Comparison of ENCODE assay signal across 1 cellular context in the genomic region with DNA sequence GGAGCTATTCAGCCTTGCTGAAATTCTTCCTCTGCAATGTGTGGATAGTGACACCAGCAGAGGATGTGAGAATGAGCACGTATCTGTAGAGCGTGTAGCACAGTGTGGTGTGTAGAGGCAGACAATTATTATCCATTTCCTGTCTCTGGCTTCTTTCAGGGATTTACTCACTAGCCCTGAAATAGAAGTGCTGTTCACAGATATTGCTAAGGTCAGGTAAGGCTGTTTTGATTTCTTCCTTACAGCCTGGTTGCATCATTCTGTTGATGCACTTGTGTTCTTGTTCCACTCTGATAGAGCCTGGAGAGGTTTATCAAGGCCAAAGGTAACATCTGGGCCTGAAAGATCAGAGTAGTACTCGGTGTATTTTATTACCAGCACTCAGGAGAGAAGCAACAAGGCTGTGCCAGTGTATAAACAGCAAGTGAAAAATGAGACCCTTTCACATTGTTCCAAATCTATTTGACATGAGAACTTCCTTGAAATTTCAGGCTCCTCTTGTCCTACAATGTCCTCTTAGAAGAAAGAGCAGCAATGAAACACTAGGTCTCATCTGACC.
TF ChIP-seq lines count a peak whose summit lies in the region.

No MANE protein-coding gene starts in this region.

TF ChIP-seq in K562, 482 proteins besides CTCF, POLR2A, EP300 and RAD21 (continued from another document and continues in another):
- TF ChIP-seq, protein P1, sequence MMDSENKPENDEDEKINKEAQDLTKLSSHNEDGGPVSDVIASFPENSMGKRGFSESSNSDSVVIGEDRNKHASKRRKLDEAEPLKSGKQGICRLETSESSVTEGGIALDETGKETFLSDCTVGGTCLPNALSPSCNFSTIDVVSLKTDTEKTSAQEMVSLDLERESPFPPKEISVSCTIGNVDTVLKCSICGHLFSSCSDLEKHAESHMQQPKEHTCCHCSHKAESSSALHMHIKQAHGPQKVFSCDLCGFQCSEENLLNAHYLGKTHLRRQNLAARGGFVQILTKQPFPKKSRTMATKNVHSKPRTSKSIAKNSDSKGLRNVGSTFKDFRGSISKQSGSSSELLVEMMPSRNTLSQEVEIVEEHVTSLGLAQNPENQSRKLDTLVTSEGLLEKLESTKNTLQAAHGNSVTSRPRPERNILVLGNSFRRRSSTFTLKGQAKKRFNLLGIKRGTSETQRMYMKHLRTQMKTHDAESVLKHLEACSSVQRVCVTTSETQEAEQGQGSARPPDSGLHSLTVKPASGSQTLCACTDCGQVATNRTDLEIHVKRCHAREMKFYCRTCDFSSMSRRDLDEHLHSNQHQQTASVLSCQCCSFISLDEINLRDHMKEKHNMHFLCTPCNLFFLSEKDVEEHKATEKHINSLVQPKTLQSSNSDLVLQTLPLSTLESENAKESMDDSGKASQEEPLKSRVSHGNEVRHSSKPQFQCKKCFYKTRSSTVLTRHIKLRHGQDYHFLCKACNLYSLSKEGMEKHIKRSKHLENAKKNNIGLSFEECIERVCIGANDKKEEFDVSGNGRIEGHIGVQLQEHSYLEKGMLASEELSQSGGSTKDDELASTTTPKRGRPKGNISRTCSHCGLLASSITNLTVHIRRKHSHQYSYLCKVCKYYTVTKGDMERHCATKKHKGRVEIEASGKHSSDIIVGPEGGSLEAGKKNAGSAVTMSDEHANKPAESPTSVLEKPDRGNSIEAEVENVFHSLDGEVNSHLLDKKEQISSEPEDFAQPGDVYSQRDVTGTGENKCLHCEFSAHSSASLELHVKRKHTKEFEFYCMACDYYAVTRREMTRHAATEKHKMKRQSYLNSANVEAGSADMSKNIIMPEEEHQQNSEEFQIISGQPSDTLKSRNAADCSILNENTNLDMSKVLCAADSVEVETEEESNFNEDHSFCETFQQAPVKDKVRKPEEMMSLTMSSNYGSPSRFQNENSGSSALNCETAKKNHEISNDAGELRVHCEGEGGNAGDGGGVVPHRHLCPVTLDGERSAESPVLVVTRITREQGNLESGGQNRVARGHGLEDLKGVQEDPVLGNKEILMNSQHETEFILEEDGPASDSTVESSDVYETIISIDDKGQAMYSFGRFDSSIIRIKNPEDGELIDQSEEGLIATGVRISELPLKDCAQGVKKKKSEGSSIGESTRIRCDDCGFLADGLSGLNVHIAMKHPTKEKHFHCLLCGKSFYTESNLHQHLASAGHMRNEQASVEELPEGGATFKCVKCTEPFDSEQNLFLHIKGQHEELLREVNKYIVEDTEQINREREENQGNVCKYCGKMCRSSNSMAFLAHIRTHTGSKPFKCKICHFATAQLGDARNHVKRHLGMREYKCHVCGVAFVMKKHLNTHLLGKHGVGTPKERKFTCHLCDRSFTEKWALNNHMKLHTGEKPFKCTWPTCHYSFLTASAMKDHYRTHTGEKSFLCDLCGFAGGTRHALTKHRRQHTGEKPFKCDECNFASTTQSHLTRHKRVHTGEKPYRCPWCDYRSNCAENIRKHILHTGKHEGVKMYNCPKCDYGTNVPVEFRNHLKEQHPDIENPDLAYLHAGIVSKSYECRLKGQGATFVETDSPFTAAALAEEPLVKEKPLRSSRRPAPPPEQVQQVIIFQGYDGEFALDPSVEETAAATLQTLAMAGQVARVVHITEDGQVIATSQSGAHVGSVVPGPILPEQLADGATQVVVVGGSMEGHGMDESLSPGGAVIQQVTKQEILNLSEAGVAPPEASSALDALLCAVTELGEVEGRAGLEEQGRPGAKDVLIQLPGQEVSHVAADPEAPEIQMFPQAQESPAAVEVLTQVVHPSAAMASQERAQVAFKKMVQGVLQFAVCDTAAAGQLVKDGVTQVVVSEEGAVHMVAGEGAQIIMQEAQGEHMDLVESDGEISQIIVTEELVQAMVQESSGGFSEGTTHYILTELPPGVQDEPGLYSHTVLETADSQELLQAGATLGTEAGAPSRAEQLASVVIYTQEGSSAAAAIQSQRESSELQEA (IDR thresholded peaks at IDR 0.05; ENCODE audit: low read depth), result no peak
- TF ChIP-seq, protein P2, sequence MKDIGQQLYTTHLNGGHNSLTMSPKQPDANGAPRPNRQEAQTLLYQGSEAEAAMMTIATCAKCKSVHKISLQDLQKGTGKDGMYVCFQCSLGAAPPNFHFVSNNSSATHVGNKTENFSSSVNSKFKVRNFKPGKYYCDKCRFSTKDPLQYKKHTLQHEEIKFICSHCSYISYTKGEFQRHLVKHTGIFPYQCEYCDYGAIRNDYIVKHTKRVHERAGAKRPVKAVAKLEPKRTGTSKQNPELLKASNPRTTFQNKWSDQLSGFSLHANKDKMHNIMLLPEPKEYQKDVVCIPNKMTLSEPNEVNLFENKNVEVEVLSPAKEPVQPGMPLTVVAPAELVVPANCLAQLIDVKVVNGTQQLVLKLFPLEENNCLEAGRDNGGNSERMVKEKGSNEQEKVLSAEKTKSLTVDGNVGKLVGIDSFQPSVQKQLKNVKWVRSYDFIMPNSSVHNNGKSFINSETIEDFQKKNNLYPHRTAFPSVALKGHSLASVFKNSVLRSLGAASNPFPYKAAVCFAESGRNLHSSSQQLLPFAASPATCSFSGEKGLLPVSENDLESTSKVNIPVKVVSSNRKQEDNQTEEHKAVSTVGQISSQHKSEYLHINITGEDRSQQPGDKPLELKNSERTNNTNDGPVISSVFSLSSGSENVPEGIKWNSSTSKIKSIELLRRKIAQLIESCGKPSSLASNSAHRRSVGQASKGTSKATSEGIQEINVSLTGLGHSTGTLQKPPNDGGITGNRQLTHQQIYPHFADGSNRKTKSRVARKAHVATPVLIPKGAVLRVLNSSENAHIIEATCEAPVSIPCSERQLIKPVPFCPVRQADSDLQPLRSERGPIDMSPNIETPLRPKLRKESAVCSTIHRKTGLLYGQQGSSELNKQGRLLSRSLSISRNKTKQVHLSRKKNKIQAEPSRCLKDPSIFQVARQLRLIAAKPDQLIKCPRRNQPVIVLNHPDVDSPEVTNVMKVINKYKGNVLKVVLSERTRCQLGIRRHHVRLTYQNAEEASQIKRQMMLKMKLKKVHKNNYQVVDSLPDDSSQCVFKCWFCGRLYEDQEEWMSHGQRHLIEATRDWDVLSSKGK (CRISPR knock-in tag; IDR thresholded peaks at IDR 0.05), result no peak
- TF ChIP-seq, protein P3, sequence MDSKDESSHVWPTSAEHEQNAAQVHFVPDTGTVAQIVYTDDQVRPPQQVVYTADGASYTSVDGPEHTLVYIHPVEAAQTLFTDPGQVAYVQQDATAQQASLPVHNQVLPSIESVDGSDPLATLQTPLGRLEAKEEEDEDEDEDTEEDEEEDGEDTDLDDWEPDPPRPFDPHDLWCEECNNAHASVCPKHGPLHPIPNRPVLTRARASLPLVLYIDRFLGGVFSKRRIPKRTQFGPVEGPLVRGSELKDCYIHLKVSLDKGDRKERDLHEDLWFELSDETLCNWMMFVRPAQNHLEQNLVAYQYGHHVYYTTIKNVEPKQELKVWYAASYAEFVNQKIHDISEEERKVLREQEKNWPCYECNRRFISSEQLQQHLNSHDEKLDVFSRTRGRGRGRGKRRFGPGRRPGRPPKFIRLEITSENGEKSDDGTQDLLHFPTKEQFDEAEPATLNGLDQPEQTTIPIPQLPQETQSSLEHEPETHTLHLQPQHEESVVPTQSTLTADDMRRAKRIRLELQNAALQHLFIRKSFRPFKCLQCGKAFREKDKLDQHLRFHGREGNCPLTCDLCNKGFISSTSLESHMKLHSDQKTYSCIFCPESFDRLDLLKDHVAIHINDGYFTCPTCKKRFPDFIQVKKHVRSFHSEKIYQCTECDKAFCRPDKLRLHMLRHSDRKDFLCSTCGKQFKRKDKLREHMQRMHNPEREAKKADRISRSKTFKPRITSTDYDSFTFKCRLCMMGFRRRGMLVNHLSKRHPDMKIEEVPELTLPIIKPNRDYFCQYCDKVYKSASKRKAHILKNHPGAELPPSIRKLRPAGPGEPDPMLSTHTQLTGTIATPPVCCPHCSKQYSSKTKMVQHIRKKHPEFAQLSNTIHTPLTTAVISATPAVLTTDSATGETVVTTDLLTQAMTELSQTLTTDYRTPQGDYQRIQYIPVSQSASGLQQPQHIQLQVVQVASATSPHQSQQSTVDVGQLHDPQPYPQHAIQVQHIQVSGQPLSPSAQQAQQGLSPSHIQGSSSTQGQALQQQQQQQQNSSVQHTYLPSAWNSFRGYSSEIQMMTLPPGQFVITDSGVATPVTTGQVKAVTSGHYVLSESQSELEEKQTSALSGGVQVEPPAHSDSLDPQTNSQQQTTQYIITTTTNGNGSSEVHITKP (IDR thresholded peaks at IDR 0.05; ENCODE audit: partially characterized antibody), result no peak
- TF ChIP-seq ZEB2 (IDR thresholded peaks at IDR 0.05), result peak; percentile 96
- TF ChIP-seq, protein P4, sequence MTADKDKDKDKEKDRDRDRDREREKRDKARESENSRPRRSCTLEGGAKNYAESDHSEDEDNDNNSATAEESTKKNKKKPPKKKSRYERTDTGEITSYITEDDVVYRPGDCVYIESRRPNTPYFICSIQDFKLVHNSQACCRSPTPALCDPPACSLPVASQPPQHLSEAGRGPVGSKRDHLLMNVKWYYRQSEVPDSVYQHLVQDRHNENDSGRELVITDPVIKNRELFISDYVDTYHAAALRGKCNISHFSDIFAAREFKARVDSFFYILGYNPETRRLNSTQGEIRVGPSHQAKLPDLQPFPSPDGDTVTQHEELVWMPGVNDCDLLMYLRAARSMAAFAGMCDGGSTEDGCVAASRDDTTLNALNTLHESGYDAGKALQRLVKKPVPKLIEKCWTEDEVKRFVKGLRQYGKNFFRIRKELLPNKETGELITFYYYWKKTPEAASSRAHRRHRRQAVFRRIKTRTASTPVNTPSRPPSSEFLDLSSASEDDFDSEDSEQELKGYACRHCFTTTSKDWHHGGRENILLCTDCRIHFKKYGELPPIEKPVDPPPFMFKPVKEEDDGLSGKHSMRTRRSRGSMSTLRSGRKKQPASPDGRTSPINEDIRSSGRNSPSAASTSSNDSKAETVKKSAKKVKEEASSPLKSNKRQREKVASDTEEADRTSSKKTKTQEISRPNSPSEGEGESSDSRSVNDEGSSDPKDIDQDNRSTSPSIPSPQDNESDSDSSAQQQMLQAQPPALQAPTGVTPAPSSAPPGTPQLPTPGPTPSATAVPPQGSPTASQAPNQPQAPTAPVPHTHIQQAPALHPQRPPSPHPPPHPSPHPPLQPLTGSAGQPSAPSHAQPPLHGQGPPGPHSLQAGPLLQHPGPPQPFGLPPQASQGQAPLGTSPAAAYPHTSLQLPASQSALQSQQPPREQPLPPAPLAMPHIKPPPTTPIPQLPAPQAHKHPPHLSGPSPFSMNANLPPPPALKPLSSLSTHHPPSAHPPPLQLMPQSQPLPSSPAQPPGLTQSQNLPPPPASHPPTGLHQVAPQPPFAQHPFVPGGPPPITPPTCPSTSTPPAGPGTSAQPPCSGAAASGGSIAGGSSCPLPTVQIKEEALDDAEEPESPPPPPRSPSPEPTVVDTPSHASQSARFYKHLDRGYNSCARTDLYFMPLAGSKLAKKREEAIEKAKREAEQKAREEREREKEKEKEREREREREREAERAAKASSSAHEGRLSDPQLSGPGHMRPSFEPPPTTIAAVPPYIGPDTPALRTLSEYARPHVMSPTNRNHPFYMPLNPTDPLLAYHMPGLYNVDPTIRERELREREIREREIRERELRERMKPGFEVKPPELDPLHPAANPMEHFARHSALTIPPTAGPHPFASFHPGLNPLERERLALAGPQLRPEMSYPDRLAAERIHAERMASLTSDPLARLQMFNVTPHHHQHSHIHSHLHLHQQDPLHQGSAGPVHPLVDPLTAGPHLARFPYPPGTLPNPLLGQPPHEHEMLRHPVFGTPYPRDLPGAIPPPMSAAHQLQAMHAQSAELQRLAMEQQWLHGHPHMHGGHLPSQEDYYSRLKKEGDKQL (CRISPR knock-in tag; IDR thresholded peaks at IDR 0.05; ENCODE audit: borderline replicate concordance), result no peak
- TF ChIP-seq, protein P5, sequence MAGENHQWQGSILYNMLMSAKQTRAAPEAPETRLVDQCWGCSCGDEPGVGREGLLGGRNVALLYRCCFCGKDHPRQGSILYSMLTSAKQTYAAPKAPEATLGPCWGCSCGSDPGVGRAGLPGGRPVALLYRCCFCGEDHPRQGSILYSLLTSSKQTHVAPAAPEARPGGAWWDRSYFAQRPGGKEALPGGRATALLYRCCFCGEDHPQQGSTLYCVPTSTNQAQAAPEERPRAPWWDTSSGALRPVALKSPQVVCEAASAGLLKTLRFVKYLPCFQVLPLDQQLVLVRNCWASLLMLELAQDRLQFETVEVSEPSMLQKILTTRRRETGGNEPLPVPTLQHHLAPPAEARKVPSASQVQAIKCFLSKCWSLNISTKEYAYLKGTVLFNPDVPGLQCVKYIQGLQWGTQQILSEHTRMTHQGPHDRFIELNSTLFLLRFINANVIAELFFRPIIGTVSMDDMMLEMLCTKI (IDR thresholded peaks at IDR 0.05; ENCODE audit: partially characterized antibody), result no peak
- no peak for TF ChIP-seq KDM4B (IDR thresholded peaks at IDR 0.05; ENCODE audit: borderline replicate concordance in 2 of 2, low read depth in 1 of 2)
- TF ChIP-seq, protein P6, sequence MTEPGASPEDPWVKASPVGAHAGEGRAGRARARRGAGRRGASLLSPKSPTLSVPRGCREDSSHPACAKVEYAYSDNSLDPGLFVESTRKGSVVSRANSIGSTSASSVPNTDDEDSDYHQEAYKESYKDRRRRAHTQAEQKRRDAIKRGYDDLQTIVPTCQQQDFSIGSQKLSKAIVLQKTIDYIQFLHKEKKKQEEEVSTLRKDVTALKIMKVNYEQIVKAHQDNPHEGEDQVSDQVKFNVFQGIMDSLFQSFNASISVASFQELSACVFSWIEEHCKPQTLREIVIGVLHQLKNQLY (CRISPR knock-in tag; conservative IDR thresholded peaks at IDR 0.05), result no peak
- TF ChIP-seq SMARCC2 (IDR thresholded peaks at IDR 0.05; ENCODE audit: low read depth), result peak; percentile 60; the same call in 1 of the 2 replicates
- TF ChIP-seq SAP30 (IDR thresholded peaks at IDR 0.05; ENCODE audit: borderline replicate concordance, insufficient read depth, low read depth, low read length, poor library complexity, severe bottlenecking), result no peak
- TF ChIP-seq, protein P7, sequence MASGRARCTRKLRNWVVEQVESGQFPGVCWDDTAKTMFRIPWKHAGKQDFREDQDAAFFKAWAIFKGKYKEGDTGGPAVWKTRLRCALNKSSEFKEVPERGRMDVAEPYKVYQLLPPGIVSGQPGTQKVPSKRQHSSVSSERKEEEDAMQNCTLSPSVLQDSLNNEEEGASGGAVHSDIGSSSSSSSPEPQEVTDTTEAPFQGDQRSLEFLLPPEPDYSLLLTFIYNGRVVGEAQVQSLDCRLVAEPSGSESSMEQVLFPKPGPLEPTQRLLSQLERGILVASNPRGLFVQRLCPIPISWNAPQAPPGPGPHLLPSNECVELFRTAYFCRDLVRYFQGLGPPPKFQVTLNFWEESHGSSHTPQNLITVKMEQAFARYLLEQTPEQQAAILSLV (tag; IDR thresholded peaks at IDR 0.05), result peak; percentile 96
- no peak for TF ChIP-seq ZNF274 (IDR thresholded peaks at IDR 0.05; ENCODE audit: borderline replicate concordance, low read depth, low read length)
- TF ChIP-seq, protein P8, sequence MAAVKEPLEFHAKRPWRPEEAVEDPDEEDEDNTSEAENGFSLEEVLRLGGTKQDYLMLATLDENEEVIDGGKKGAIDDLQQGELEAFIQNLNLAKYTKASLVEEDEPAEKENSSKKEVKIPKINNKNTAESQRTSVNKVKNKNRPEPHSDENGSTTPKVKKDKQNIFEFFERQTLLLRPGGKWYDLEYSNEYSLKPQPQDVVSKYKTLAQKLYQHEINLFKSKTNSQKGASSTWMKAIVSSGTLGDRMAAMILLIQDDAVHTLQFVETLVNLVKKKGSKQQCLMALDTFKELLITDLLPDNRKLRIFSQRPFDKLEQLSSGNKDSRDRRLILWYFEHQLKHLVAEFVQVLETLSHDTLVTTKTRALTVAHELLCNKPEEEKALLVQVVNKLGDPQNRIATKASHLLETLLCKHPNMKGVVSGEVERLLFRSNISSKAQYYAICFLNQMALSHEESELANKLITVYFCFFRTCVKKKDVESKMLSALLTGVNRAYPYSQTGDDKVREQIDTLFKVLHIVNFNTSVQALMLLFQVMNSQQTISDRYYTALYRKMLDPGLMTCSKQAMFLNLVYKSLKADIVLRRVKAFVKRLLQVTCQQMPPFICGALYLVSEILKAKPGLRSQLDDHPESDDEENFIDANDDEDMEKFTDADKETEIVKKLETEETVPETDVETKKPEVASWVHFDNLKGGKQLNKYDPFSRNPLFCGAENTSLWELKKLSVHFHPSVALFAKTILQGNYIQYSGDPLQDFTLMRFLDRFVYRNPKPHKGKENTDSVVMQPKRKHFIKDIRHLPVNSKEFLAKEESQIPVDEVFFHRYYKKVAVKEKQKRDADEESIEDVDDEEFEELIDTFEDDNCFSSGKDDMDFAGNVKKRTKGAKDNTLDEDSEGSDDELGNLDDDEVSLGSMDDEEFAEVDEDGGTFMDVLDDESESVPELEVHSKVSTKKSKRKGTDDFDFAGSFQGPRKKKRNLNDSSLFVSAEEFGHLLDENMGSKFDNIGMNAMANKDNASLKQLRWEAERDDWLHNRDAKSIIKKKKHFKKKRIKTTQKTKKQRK (IDR thresholded peaks at IDR 0.05; ENCODE audit: borderline replicate concordance, low read depth, low read length), result no peak
